Comparison of ENCODE assay signal across 27 cellular contexts in genomic region chr4:1608821-1609500, GRCh38.
DNase-seq lines count a peak whose midpoint lies in the region; ATAC-seq, FAIRE-seq and TF ChIP-seq lines count a peak whose summit lies in the region.
"Had no signal": no experiment of that assay in that cellular context is flagged by ENCODE, and none has a peak within 500 bp of the region (broad histone marks: within the 10 kb centered on the region; RNA-seq: fewer than 3 reads in every experiment).

No MANE protein-coding gene starts in this region.

- no peak for FAIRE-seq in kidney (lab: Jason Lieb, UNC)
- FAIRE-seq: pancreas had no signal

- H3K4me1 Mint-ChIP-seq in stimulated activated effector memory CD8-positive, alpha-beta T cell treated with anti-CD3 and anti-CD28 coated beads, Interleukin-12 subunit alpha, Interleukin-12 subunit beta, amount 100 ng/mL, for 72 hours, result peaks cover 13% of the 10 kb centered on the region
- H3K4me1 Mint-ChIP-seq: central memory CD8-positive, alpha-beta T cell had no signal

- H3K27ac ChIP-seq in kidney (ENCODE audit: low read depth in 2 of 2, low read length in 2 of 2), result no peak overlapping the region
- H3K27ac ChIP-seq: heart right ventricle, pancreas, tibial nerve had no signal

- H3K27ac Mint-ChIP-seq in stimulated activated effector memory CD8-positive, alpha-beta T cell treated with anti-CD3 and anti-CD28 coated beads, Interleukin-12 subunit alpha, Interleukin-12 subunit beta, amount 100 ng/mL, for 72 hours, result peak overlapping the region; percentile 34
- H3K27ac Mint-ChIP-seq: activated naive CD8-positive, alpha-beta T cell had no signal

- no peaks in the 10 kb centered on the region for H3K9me3 ChIP-seq in kidney (ENCODE audit: control insufficient read depth in 1 of 2, low read length in 2 of 2)
- H3K9me3 ChIP-seq: HAP-1, heart right ventricle, pancreas, tibial nerve had no signal

- H3K36me3 Mint-ChIP-seq in stimulated activated effector memory CD8-positive, alpha-beta T cell treated with anti-CD3 and anti-CD28 coated beads, Interleukin-12 subunit alpha, Interleukin-12 subunit beta, amount 100 ng/mL, for 72 hours, result no peaks in the 10 kb centered on the region
- H3K36me3 Mint-ChIP-seq: activated naive CD8-positive, alpha-beta T cell; naive thymus-derived CD8-positive, alpha-beta T cell had no signal

- no peak for TF ChIP-seq CTCF in kidney (IDR thresholded peaks at IDR 0.05; ENCODE audit: borderline replicate concordance, extremely low read depth, insufficient read depth)

- no peaks in the 10 kb centered on the region for H3K36me3 ChIP-seq in kidney (ENCODE audit: control insufficient read depth in 1 of 2, insufficient read depth in 2 of 2, low read length in 2 of 2)
- H3K36me3 ChIP-seq: HAP-1, heart right ventricle, pancreas, tibial nerve had no signal

- no peak overlapping the region for H3K9ac ChIP-seq in kidney (ENCODE audit: low read length in 2 of 2)

- DNase-seq in NCI-H82 (lab: John Stamatoyannopoulos, UW) (peak; percentile 57), NCI-H82 treated with DMSO at 0.1 percent for 48 hours (lab: John Stamatoyannopoulos, UW; ENCODE audit: unreplicated experiment) (no peak), NCI-H2171 treated with DMSO at 0.1 percent for 48 hours (lab: John Stamatoyannopoulos, UW) (peak; percentile 43), kidney (peak; percentile 59), NK-92 (lab: John Stamatoyannopoulos, UW; ENCODE audit: unreplicated experiment) (no peak), NCI-H128 (lab: John Stamatoyannopoulos, UW; ENCODE audit: unreplicated experiment) (no peak), DMS79 treated with DMSO at 0.1 percent for 48 hours (lab: John Stamatoyannopoulos, UW) (no peak)
- DNase-seq in stimulated activated effector memory CD8-positive, alpha-beta T cell treated with anti-CD3 and anti-CD28 coated beads, Interleukin-12 subunit alpha, Interleukin-12 subunit beta, amount 100 ng/mL, for 72 hours (ENCODE audit: low spot score in 2 of 2), result no peak
- DNase-seq: activated CD4-positive, alpha-beta T cell treated with anti-CD3 and anti-CD28 coated beads, Interleukin-2, amount 50 U/mL, for 4 hours; activated CD4-positive, CD25-positive, alpha-beta regulatory T cell; AML-193; COR-L47; left colon; midbrain; NCI-H1048; NCI-H2029; NCI-H345; OCI-M1; SHP77; T-helper 9 cell had no signal

- no peaks in the 10 kb centered on the region for H3K9me3 Mint-ChIP-seq in stimulated activated effector memory CD8-positive, alpha-beta T cell treated with anti-CD3 and anti-CD28 coated beads, Interleukin-12 subunit alpha, Interleukin-12 subunit beta, amount 100 ng/mL, for 72 hours
- H3K9me3 Mint-ChIP-seq: central memory CD8-positive, alpha-beta T cell had no signal

- no peak overlapping the region for H3K4me3 Mint-ChIP-seq in stimulated activated effector memory CD8-positive, alpha-beta T cell treated with anti-CD3 and anti-CD28 coated beads, Interleukin-12 subunit alpha, Interleukin-12 subunit beta, amount 100 ng/mL, for 72 hours
- H3K4me3 Mint-ChIP-seq: activated naive CD8-positive, alpha-beta T cell; central memory CD8-positive, alpha-beta T cell; naive thymus-derived CD8-positive, alpha-beta T cell had no signal

- no peaks in the 10 kb centered on the region for H3K4me1 ChIP-seq in kidney (ENCODE audit: control insufficient read depth in 1 of 2, insufficient read depth in 1 of 2, low read depth in 1 of 2, low read length in 2 of 2)
- H3K4me1 ChIP-seq: HAP-1, heart right ventricle, pancreas had no signal

- no peak overlapping the region for H3K4me3 ChIP-seq in kidney (ENCODE audit: low read length in 2 of 2)
- H3K4me3 ChIP-seq: HAP-1, heart right ventricle, pancreas, tibial nerve had no signal

- no peak for ATAC-seq in stimulated activated effector memory CD8-positive, alpha-beta T cell treated with anti-CD3 and anti-CD28 coated beads, Interleukin-12 subunit alpha, Interleukin-12 subunit beta, amount 100 ng/mL, for 72 hours
- ATAC-seq: heart right ventricle; left colon; naive thymus-derived CD8-positive, alpha-beta T cell; pancreas had no signal

- intact Hi-C loops in kidney (cut with DNase I), result no loop called here

Comparison
In these comparisons a context has a peak if more than half of its experiments do, and no peak if none do; other contexts are left out.
1. DNase-seq: peak in NCI-H82 (single experiment), NCI-H2171 treated with DMSO at 0.1 percent for 48 hours (single experiment) and kidney (single experiment); none in NCI-H82 treated with DMSO at 0.1 percent for 48 hours (single experiment), stimulated activated effector memory CD8-positive, alpha-beta T cell treated with anti-CD3 and anti-CD28 coated beads, Interleukin-12 subunit alpha, Interleukin-12 subunit beta, amount 100 ng/mL, for 72 hours (0 of 2), NK-92 (single experiment), NCI-H128 (single experiment) and DMS79 treated with DMSO at 0.1 percent for 48 hours (single experiment).